Comparison of ENCODE assay signal across 1 cellular context in the genomic region with DNA sequence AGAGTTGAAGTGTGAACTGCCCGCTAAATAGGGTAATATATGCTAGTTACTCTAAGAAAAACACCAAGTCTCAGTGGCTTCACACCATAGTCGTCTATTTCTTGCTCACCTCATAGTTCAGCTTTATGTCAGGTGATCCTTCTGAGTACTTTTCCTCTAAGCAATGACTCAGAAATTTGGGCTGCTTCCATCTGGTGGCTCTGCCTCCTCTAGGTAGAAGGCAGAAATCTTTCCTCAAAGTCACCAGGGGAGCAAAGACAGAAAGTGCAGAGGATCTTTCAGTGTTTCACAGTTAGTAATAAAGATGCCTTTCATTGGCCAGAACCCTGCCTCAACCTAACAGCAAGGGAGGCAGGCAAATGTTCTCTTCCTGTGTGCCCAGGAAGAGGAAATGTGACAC.
TF ChIP-seq lines count a peak whose summit lies in the region.

No MANE protein-coding gene starts in this region.

TF ChIP-seq in SK-N-SH treated with all-trans-retinoic acid at 6 μM for 48 hours, 23 proteins besides CTCF, POLR2A, EP300 and RAD21 (continued from another document):
- TF ChIP-seq, protein P1, sequence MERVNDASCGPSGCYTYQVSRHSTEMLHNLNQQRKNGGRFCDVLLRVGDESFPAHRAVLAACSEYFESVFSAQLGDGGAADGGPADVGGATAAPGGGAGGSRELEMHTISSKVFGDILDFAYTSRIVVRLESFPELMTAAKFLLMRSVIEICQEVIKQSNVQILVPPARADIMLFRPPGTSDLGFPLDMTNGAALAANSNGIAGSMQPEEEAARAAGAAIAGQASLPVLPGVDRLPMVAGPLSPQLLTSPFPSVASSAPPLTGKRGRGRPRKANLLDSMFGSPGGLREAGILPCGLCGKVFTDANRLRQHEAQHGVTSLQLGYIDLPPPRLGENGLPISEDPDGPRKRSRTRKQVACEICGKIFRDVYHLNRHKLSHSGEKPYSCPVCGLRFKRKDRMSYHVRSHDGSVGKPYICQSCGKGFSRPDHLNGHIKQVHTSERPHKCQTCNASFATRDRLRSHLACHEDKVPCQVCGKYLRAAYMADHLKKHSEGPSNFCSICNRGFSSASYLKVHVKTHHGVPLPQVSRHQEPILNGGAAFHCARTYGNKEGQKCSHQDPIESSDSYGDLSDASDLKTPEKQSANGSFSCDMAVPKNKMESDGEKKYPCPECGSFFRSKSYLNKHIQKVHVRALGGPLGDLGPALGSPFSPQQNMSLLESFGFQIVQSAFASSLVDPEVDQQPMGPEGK (CRISPR knock-in tag; IDR thresholded peaks at IDR 0.05; ENCODE audit: borderline replicate concordance), result no peak
- TF ChIP-seq, protein P2, sequence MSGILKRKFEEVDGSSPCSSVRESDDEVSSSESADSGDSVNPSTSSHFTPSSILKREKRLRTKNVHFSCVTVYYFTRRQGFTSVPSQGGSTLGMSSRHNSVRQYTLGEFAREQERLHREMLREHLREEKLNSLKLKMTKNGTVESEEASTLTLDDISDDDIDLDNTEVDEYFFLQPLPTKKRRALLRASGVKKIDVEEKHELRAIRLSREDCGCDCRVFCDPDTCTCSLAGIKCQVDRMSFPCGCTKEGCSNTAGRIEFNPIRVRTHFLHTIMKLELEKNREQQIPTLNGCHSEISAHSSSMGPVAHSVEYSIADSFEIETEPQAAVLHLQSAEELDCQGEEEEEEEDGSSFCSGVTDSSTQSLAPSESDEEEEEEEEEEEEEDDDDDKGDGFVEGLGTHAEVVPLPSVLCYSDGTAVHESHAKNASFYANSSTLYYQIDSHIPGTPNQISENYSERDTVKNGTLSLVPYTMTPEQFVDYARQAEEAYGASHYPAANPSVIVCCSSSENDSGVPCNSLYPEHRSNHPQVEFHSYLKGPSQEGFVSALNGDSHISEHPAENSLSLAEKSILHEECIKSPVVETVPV (CRISPR knock-in tag; IDR thresholded peaks at IDR 0.05), result no peak
- TF ChIP-seq TOX (CRISPR knock-in tag; IDR thresholded peaks at IDR 0.05; ENCODE audit: borderline replicate concordance) (no peak), ESRRG (CRISPR knock-in tag; IDR thresholded peaks at IDR 0.05) (no peak), BACH2 (CRISPR knock-in tag; IDR thresholded peaks at IDR 0.05; ENCODE audit: borderline replicate concordance) (no peak), TCF4 (CRISPR knock-in tag; IDR thresholded peaks at IDR 0.05; ENCODE audit: borderline replicate concordance) (no peak), ZC3H10 (CRISPR knock-in tag; IDR thresholded peaks at IDR 0.05) (no peak), ZFP3 (CRISPR knock-in tag; IDR thresholded peaks at IDR 0.05) (no peak), OSR1 (CRISPR knock-in tag; IDR thresholded peaks at IDR 0.05) (no peak)
- TF ChIP-seq, protein P3, sequence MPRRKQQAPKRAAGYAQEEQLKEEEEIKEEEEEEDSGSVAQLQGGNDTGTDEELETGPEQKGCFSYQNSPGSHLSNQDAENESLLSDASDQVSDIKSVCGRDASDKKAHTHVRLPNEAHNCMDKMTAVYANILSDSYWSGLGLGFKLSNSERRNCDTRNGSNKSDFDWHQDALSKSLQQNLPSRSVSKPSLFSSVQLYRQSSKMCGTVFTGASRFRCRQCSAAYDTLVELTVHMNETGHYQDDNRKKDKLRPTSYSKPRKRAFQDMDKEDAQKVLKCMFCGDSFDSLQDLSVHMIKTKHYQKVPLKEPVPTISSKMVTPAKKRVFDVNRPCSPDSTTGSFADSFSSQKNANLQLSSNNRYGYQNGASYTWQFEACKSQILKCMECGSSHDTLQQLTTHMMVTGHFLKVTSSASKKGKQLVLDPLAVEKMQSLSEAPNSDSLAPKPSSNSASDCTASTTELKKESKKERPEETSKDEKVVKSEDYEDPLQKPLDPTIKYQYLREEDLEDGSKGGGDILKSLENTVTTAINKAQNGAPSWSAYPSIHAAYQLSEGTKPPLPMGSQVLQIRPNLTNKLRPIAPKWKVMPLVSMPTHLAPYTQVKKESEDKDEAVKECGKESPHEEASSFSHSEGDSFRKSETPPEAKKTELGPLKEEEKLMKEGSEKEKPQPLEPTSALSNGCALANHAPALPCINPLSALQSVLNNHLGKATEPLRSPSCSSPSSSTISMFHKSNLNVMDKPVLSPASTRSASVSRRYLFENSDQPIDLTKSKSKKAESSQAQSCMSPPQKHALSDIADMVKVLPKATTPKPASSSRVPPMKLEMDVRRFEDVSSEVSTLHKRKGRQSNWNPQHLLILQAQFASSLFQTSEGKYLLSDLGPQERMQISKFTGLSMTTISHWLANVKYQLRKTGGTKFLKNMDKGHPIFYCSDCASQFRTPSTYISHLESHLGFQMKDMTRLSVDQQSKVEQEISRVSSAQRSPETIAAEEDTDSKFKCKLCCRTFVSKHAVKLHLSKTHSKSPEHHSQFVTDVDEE (CRISPR knock-in tag; IDR thresholded peaks at IDR 0.05), result no peak
- TF ChIP-seq, protein P4, sequence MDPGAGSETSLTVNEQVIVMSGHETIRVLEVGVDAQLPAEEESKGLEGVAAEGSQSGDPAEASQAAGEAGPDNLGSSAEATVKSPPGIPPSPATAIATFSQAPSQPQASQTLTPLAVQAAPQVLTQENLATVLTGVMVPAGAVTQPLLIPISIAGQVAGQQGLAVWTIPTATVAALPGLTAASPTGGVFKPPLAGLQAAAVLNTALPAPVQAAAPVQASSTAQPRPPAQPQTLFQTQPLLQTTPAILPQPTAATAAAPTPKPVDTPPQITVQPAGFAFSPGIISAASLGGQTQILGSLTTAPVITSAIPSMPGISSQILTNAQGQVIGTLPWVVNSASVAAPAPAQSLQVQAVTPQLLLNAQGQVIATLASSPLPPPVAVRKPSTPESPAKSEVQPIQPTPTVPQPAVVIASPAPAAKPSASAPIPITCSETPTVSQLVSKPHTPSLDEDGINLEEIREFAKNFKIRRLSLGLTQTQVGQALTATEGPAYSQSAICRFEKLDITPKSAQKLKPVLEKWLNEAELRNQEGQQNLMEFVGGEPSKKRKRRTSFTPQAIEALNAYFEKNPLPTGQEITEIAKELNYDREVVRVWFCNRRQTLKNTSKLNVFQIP (CRISPR knock-in tag; IDR thresholded peaks at IDR 0.05; ENCODE audit: borderline replicate concordance, low read depth), result no peak
